Comparison of ENCODE assay signal across 28 cellular contexts in the genomic region with DNA sequence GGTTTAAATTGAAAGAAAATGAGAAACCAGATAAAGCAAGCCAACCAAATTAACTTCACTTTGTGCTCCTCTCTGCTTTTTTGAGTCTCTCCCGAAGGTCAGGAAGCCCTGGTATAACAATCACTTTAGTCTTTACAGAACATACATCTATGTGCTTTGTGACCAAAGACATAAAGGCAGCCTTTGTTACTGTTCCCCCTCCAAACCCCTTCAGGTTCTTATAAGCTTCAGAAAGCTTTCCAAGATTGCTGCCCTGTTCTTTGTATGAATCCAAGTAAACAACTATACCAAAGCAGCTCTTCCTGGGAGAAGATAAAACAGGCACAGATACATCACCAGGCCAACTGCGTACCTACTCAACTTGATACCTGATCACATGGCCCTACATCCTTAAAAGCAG.
"Had no signal": no experiment of that assay in that cellular context is flagged by ENCODE, and none has a peak within 500 bp of the region (broad histone marks: within the 10 kb centered on the region; RNA-seq: fewer than 3 reads in every experiment).

No MANE protein-coding gene starts in this region.

- H3K27ac ChIP-seq: adrenal gland, body of pancreas, Peyer's patch, RWPE1, WERI-Rb-1 had no signal

- H3K9me3 Mint-ChIP-seq: activated naive CD4-positive, alpha-beta T cell treated with anti-CD3 and anti-CD28 coated beads for 36 hours; activated naive CD4-positive, alpha-beta T cell treated with anti-CD3 and anti-CD28 coated beads, Interleukin-2, amount 50 U/mL, for 72 hours; activated T-cell treated with anti-CD3 and anti-CD28 coated beads, Interleukin-2, amount 50 U/mL, for 24 hours had no signal

- H3K9me3 ChIP-seq: adrenal gland, body of pancreas, Peyer's patch had no signal

- H3K27me3 ChIP-seq: body of pancreas, Peyer's patch had no signal

- H3K27ac Mint-ChIP-seq: activated CD8-positive, alpha-beta T cell treated with anti-CD3 and anti-CD28 coated beads, Interleukin-2, amount 10 ng/mL, durations not matched to agents 7 days and 5 days; activated naive CD4-positive, alpha-beta T cell treated with anti-CD3 and anti-CD28 coated beads for 36 hours; activated T-cell treated with anti-CD3 and anti-CD28 coated beads, Interleukin-2, amount 50 U/mL, for 24 hours had no signal

- H3K4me1 ChIP-seq: adrenal gland, body of pancreas, Peyer's patch had no signal

- DNase-seq: activated CD4-positive, alpha-beta T cell treated with anti-CD3 and anti-CD28 coated beads for 1 hour; activated CD4-positive, alpha-beta T cell treated with anti-CD3 and anti-CD28 coated beads for 48 hours; activated CD4-positive, CD25-positive, alpha-beta regulatory T cell; activated CD8-positive, alpha-beta T cell treated with anti-CD3 and anti-CD28 coated beads, Interleukin-2, amount 10 ng/mL, durations not matched to agents 7 days and 5 days; activated gamma-delta T cell treated with Interleukin-2 at 50 U/mL for 16 hours; activated naive CD4-positive, alpha-beta T cell treated with anti-CD3 and anti-CD28 coated beads for 36 hours; activated T-cell treated with anti-CD3 and anti-CD28 coated beads, Interleukin-2, amount 50 U/mL, for 24 hours; adrenal gland; body of pancreas; caudate nucleus; cerebellar nuclear complex; Kasumi-1; KBM-7; NCI-H1105; NCI-H1436; NCI-H1694 treated with DMSO at 0.1 percent for 48 hours; NCI-H2029; NCI-H345; NCI-H524 treated with DMSO at 0.1 percent for 48 hours; Peyer's patch; SIG-M5; SW 1271; T1000; WERI-Rb-1 had no signal

- H3K36me3 ChIP-seq: adrenal gland, Peyer's patch, WERI-Rb-1 had no signal

- FAIRE-seq: bronchial epithelial cell had no signal

- H3K4me3 Mint-ChIP-seq: activated CD8-positive, alpha-beta T cell treated with anti-CD3 and anti-CD28 coated beads, Interleukin-2, amount 10 ng/mL, durations not matched to agents 7 days and 5 days; activated naive CD4-positive, alpha-beta T cell treated with anti-CD3 and anti-CD28 coated beads for 36 hours; activated T-cell treated with anti-CD3 and anti-CD28 coated beads, Interleukin-2, amount 50 U/mL, for 24 hours had no signal

- ATAC-seq: activated CD8-positive, alpha-beta T cell treated with anti-CD3 and anti-CD28 coated beads, Interleukin-2, amount 10 ng/mL, durations not matched to agents 7 days and 5 days; activated naive CD4-positive, alpha-beta T cell treated with anti-CD3 and anti-CD28 coated beads, Interleukin-2, amount 50 U/mL, for 72 hours; body of pancreas; Right ventricle myocardium inferior had no signal

- H3K4me3 ChIP-seq: adrenal gland, body of pancreas, Peyer's patch had no signal
